17 cellular contexts compared by ENCODE assay signal in the genomic region with DNA sequence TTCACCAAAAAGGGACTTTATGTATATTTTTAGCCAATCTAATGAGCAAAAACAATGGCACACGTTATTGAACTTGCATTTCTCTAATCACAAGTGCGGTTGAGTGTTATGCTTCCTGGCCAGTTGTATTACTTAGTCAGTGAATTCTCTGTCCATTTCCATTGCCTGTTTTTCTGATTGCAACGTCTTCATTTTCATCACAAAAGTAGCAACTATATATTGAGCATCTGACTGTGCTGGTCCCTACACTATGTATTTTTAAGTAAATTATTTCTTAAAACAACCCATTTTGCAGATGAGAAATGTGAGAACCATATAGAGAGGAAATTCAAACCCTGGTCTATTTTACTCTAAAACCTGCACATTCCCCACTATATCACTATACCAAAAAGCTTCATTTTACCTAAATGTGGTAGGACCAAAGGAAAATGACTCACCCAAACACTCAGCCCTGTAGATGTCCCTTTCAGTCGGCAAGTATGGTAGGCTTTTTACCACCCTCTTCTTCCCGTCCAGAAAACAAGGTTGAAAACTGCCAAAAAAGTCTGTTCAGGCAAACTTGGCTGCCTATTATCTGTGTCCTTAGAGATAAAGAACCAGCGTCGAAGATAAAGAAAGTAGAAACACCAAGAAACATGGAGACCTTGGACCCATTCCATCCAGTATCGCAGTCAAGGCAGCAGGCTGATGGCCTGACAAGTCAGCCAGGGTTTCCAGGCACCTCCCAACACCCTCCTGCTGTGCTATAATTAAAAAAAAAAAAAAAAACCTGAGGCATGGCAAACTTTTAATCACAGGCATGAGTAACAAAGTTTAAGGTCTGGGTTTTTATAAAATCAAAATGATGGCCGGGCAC. TPM values are rescaled to one million over a fixed set of nuclear protein-coding genes. Genes with fewer than 3 reads are reported as not detected.
"Had no signal": no experiment of that assay in that cellular context is flagged by ENCODE, and none has a peak within 500 bp of the region (broad histone marks: within the 10 kb centered on the region; RNA-seq: fewer than 3 reads in every experiment).

No MANE protein-coding gene starts in this region.

- H3K4me3 ChIP-seq: cardiac muscle cell, right lobe of liver, suprapubic skin, upper lobe of right lung had no signal

- H3K4me3 Mint-ChIP-seq: activated CD4-positive, alpha-beta memory T cell treated with anti-CD3 and anti-CD28 coated beads for 36 hours; activated naive CD8-positive, alpha-beta T cell treated with anti-CD3 and anti-CD28 coated beads, Interleukin-2, amount 10 ng/mL, durations not matched to agents 7 days and 5 days; activated T-cell treated with anti-CD3 and anti-CD28 coated beads, Interleukin-2, amount 50 U/mL, for 72 hours; naive thymus-derived CD4-positive, alpha-beta T cell; T-helper 17 cell had no signal

- H3K36me3 Mint-ChIP-seq: activated CD4-positive, alpha-beta memory T cell treated with anti-CD3 and anti-CD28 coated beads for 36 hours; activated naive CD8-positive, alpha-beta T cell treated with anti-CD3 and anti-CD28 coated beads, Interleukin-2, amount 10 ng/mL, durations not matched to agents 7 days and 5 days; naive thymus-derived CD4-positive, alpha-beta T cell had no signal

- H3K9me3 Mint-ChIP-seq: activated CD4-positive, alpha-beta memory T cell treated with anti-CD3 and anti-CD28 coated beads for 36 hours; activated naive CD8-positive, alpha-beta T cell treated with anti-CD3 and anti-CD28 coated beads, Interleukin-2, amount 10 ng/mL, durations not matched to agents 7 days and 5 days; activated T-cell treated with anti-CD3 and anti-CD28 coated beads, Interleukin-2, amount 50 U/mL, for 72 hours; naive thymus-derived CD4-positive, alpha-beta T cell had no signal

- H3K9me3 ChIP-seq: ascending aorta, right lobe of liver, suprapubic skin, upper lobe of right lung had no signal

- H3K4me1 Mint-ChIP-seq: activated naive CD8-positive, alpha-beta T cell treated with anti-CD3 and anti-CD28 coated beads, Interleukin-2, amount 10 ng/mL, durations not matched to agents 7 days and 5 days had no signal

- H3K4me1 ChIP-seq: right lobe of liver, suprapubic skin, upper lobe of right lung had no signal

- H3K36me3 ChIP-seq: ascending aorta, cardiac muscle cell, right lobe of liver, suprapubic skin, upper lobe of right lung had no signal

- H3K27me3 ChIP-seq: ascending aorta, cardiac muscle cell, right lobe of liver, suprapubic skin, upper lobe of right lung had no signal

- H3K27me3 Mint-ChIP-seq: activated CD4-positive, alpha-beta memory T cell treated with anti-CD3 and anti-CD28 coated beads for 36 hours; naive thymus-derived CD4-positive, alpha-beta T cell; T-helper 17 cell had no signal

- ATAC-seq: activated T-cell treated with anti-CD3 and anti-CD28 coated beads, Interleukin-2, amount 50 U/mL, for 72 hours; naive thymus-derived CD4-positive, alpha-beta T cell; right lobe of liver; SK-N-SH treated with all-trans-retinoic acid at 6 μM for 48 hours; T-helper 17 cell; upper lobe of right lung had no signal

- H3K27ac Mint-ChIP-seq: activated CD4-positive, alpha-beta memory T cell treated with anti-CD3 and anti-CD28 coated beads for 36 hours; activated naive CD8-positive, alpha-beta T cell treated with anti-CD3 and anti-CD28 coated beads, Interleukin-2, amount 10 ng/mL, durations not matched to agents 7 days and 5 days; activated T-cell treated with anti-CD3 and anti-CD28 coated beads, Interleukin-2, amount 50 U/mL, for 72 hours; naive thymus-derived CD4-positive, alpha-beta T cell; T-helper 17 cell had no signal

- H3K27ac ChIP-seq: cardiac muscle cell, right lobe of liver, suprapubic skin, upper lobe of right lung had no signal

- DNase-seq: activated CD4-positive, alpha-beta memory T cell treated with anti-CD3 and anti-CD28 coated beads for 36 hours; activated naive CD8-positive, alpha-beta T cell treated with anti-CD3 and anti-CD28 coated beads, Interleukin-2, amount 10 ng/mL, durations not matched to agents 7 days and 5 days; activated T-cell treated with anti-CD3 and anti-CD28 coated beads, Interleukin-2, amount 50 U/mL, for 72 hours; effector CD4-positive, alpha-beta T cell; naive thymus-derived CD4-positive, alpha-beta T cell; right lobe of liver; stimulated activated CD4-positive, alpha-beta T cell treated with anti-CD3 and anti-CD28 coated beads, Interleukin-2, amount 100 ng/mL, for 24 hours; stimulated activated naive CD4-positive, alpha-beta T cell treated with Interleukin-2 at 50 U/mL for 16 hours; T-helper 17 cell; upper lobe of right lung had no signal

RNA-seq across cellular contexts. Expression of a gene that starts 32.2 kb away (rescaled TPM):
- total RNA-seq: activated CD4-positive, alpha-beta memory T cell treated with anti-CD3 and anti-CD28 coated beads for 36 hours; activated naive CD8-positive, alpha-beta T cell treated with anti-CD3 and anti-CD28 coated beads, Interleukin-2, amount 10 ng/mL, durations not matched to agents 7 days and 5 days; activated T-cell treated with anti-CD3 and anti-CD28 coated beads, Interleukin-2, amount 50 U/mL, for 72 hours; ascending aorta; cardiac muscle cell; lung microvascular endothelial cell; mononuclear cell; naive thymus-derived CD4-positive, alpha-beta T cell; posterior vena cava; right lobe of liver; suprapubic skin; T-helper 17 cell; upper lobe of right lung had no signal
- polyA plus RNA-seq: cardiac muscle cell; naive thymus-derived CD4-positive, alpha-beta T cell had no signal
